In genomic region chrX:13263560-13264251, GRCh38 we compare ENCODE assay signal across 15 cellular contexts. TPM values are rescaled to one million over a fixed set of nuclear protein-coding genes. Genes with fewer than 3 reads are reported as not detected.
A peak's percentile ranks its signal among the peaks of the same experiment; 100 is the strongest.
DNase-seq lines count a peak whose midpoint lies in the region; ATAC-seq, FAIRE-seq and TF ChIP-seq lines count a peak whose summit lies in the region.
"Had no signal": no experiment of that assay in that cellular context is flagged by ENCODE, and none has a peak within 500 bp of the region (broad histone marks: within the 10 kb centered on the region; RNA-seq: fewer than 3 reads in every experiment).

No MANE protein-coding gene starts in this region.

- H3K4me3 Mint-ChIP-seq in astrocyte (ENCODE audit: unreplicated experiment): no peak overlapping the region
- H3K4me3 Mint-ChIP-seq in activated T-helper 1 cell treated with anti-CD3 and anti-CD28 coated beads, Interleukin-12 subunit alpha, Interleukin-12 subunit beta, Interleukin-2, Interleukin-4 antibody, amounts not matched to agents 30 ng/mL and 10 ng/mL and 1 ng/mL, durations not matched to agents 14 hours and 24 hours and 36 hours: no peak overlapping the region
- H3K4me3 Mint-ChIP-seq: activated naive CD4-positive, alpha-beta T cell treated with anti-CD3 and anti-CD28 coated beads for 36 hours had no signal

- no peak for TF ChIP-seq CTCF in astrocyte (IDR thresholded peaks at IDR 0.05; ENCODE audit: insufficient read depth, low read depth, low read length)
- TF ChIP-seq CTCF in prostate gland (IDR thresholded peaks at IDR 0.05): no peak

- H3K27ac Mint-ChIP-seq in astrocyte (ENCODE audit: unreplicated experiment): no peak overlapping the region
- no peak overlapping the region for H3K27ac Mint-ChIP-seq in activated T-helper 1 cell treated with anti-CD3 and anti-CD28 coated beads, Interleukin-12 subunit alpha, Interleukin-12 subunit beta, Interleukin-2, Interleukin-4 antibody, amounts not matched to agents 30 ng/mL and 10 ng/mL and 1 ng/mL, durations not matched to agents 14 hours and 24 hours and 36 hours
- H3K27ac Mint-ChIP-seq: activated naive CD4-positive, alpha-beta T cell treated with anti-CD3 and anti-CD28 coated beads for 36 hours had no signal

- no peaks in the 10 kb centered on the region for H3K9me3 Mint-ChIP-seq in astrocyte (ENCODE audit: unreplicated experiment)
- H3K9me3 Mint-ChIP-seq in activated T-helper 1 cell treated with anti-CD3 and anti-CD28 coated beads, Interleukin-12 subunit alpha, Interleukin-12 subunit beta, Interleukin-2, Interleukin-4 antibody, amounts not matched to agents 30 ng/mL and 10 ng/mL and 1 ng/mL, durations not matched to agents 14 hours and 24 hours and 36 hours: no peaks in the 10 kb centered on the region
- H3K9me3 Mint-ChIP-seq: activated naive CD4-positive, alpha-beta T cell treated with anti-CD3 and anti-CD28 coated beads for 36 hours had no signal

- no peaks in the 10 kb centered on the region for H3K27me3 Mint-ChIP-seq in astrocyte (ENCODE audit: low read depth, unreplicated experiment)
- no peaks in the 10 kb centered on the region for H3K27me3 Mint-ChIP-seq in activated T-helper 1 cell treated with anti-CD3 and anti-CD28 coated beads, Interleukin-12 subunit alpha, Interleukin-12 subunit beta, Interleukin-2, Interleukin-4 antibody, amounts not matched to agents 30 ng/mL and 10 ng/mL and 1 ng/mL, durations not matched to agents 14 hours and 24 hours and 36 hours (ENCODE audit: insufficient read depth)

- H4K20me1 ChIP-seq in astrocyte (ENCODE audit: insufficient read depth, low read length): no peaks in the 10 kb centered on the region

- H3K4me1 Mint-ChIP-seq in astrocyte (ENCODE audit: low read depth, unreplicated experiment): no peaks in the 10 kb centered on the region
- peaks cover 9% of the 10 kb centered on the region for H3K4me1 Mint-ChIP-seq in activated T-helper 1 cell treated with anti-CD3 and anti-CD28 coated beads, Interleukin-12 subunit alpha, Interleukin-12 subunit beta, Interleukin-2, Interleukin-4 antibody, amounts not matched to agents 30 ng/mL and 10 ng/mL and 1 ng/mL, durations not matched to agents 14 hours and 24 hours and 36 hours (ENCODE audit: low read depth)

- 96% methylated on average over 6 of the region's 6 CpGs for WGBS in prostate gland

- intact Hi-C loops in prostate gland (cut with DNase I): no loop called here
- intact Hi-C loops in activated T-helper 1 cell treated with anti-CD3 and anti-CD28 coated beads, Interleukin-12 subunit alpha, Interleukin-12 subunit beta, Interleukin-2, Interleukin-4 antibody, amounts not matched to agents 30 ng/mL and 10 ng/mL and 1 ng/mL, durations not matched to agents 14 hours and 24 hours and 36 hours (cut with micrococcal nuclease): no loop called here

- TF ChIP-seq POLR2A in prostate gland (IDR thresholded peaks at IDR 0.05): no peak

- H3K79me2 ChIP-seq in astrocyte (ENCODE audit: insufficient read depth, low read length): no peaks in the 10 kb centered on the region

- DNase-seq in astrocyte (ENCODE audit: low read depth) (no peak), NOMO-1 (lab: John Stamatoyannopoulos, UW; ENCODE audit: unreplicated experiment in 2 of 2) (no peak), prostate gland (ENCODE audit: low spot score) (no peak), GM03348 (ENCODE audit: low spot score) (no peak)
- DNase-seq in activated T-helper 1 cell treated with anti-CD3 and anti-CD28 coated beads, Interleukin-12 subunit alpha, Interleukin-12 subunit beta, Interleukin-2, Interleukin-4 antibody, amounts not matched to agents 30 ng/mL and 10 ng/mL and 1 ng/mL, durations not matched to agents 14 hours and 24 hours and 36 hours (ENCODE audit: low spot score): no peak
- DNase-seq: activated naive CD4-positive, alpha-beta T cell treated with anti-CD3 and anti-CD28 coated beads for 36 hours; foreskin melanocyte; NCI-H2029; stimulated activated CD4-positive, alpha-beta T cell treated with anti-CD3 and anti-CD28 coated beads, Interleukin-4, amount 100 ng/mL, for 1 hour; tibial artery had no signal

- FAIRE-seq in astrocyte (lab: Jason Lieb, UNC): peak; percentile 98

- no peak overlapping the region for H3K27ac ChIP-seq in astrocyte (ENCODE audit: low read depth, low read length)
- H3K27ac ChIP-seq in prostate gland: no peak overlapping the region
- H3K27ac ChIP-seq: coronary artery, tibial artery had no signal

- peaks cover 9% of the 10 kb centered on the region for H3K4me1 ChIP-seq in astrocyte (ENCODE audit: insufficient read depth, low read length)
- no peaks in the 10 kb centered on the region for H3K4me1 ChIP-seq in prostate gland (replicated peaks)
- H3K4me1 ChIP-seq: tibial artery had no signal

- no peak overlapping the region for H3K9ac ChIP-seq in astrocyte (ENCODE audit: low read length)

- peak; percentile 60 for ATAC-seq in GM18499 (IDR thresholded peaks at IDR 0.05; ENCODE audit: insufficient read depth, unreplicated experiment)
- ATAC-seq in GM19467 (IDR thresholded peaks at IDR 0.05; ENCODE audit: unreplicated experiment): peak; percentile 50
- ATAC-seq in HG02973 (IDR thresholded peaks at IDR 0.05; ENCODE audit: unreplicated experiment): peak; percentile 69

- no peak overlapping the region for H2AFZ ChIP-seq in astrocyte (ENCODE audit: low read depth, low read length)

- H3K4me3 ChIP-seq in astrocyte (ENCODE audit: insufficient read depth, low read depth, low read length): no peak overlapping the region
- H3K4me3 ChIP-seq in prostate gland: no peak overlapping the region
- H3K4me3 ChIP-seq: coronary artery, tibial artery had no signal

- no peaks in the 10 kb centered on the region for H3K36me3 Mint-ChIP-seq in astrocyte (ENCODE audit: low read depth, unreplicated experiment)
- H3K36me3 Mint-ChIP-seq in activated T-helper 1 cell treated with anti-CD3 and anti-CD28 coated beads, Interleukin-12 subunit alpha, Interleukin-12 subunit beta, Interleukin-2, Interleukin-4 antibody, amounts not matched to agents 30 ng/mL and 10 ng/mL and 1 ng/mL, durations not matched to agents 14 hours and 24 hours and 36 hours (ENCODE audit: low read depth): no peaks in the 10 kb centered on the region

- no peaks in the 10 kb centered on the region for H3K36me3 ChIP-seq in astrocyte (ENCODE audit: insufficient read depth, low read length)
- no peaks in the 10 kb centered on the region for H3K36me3 ChIP-seq in prostate gland
- H3K36me3 ChIP-seq: tibial artery had no signal

- no peaks in the 10 kb centered on the region for H3K9me3 ChIP-seq in astrocyte (ENCODE audit: insufficient read depth, low read depth, low read length)
- no peaks in the 10 kb centered on the region for H3K9me3 ChIP-seq in prostate gland
- H3K9me3 ChIP-seq: tibial artery had no signal

- H3K4me2 ChIP-seq in astrocyte (ENCODE audit: low read length): no peak overlapping the region

- H3K27me3 ChIP-seq in astrocyte (ENCODE audit: insufficient read depth, low read length) (no peaks in the 10 kb centered on the region), prostate gland (replicated peaks; ENCODE audit: insufficient read depth) (no peaks in the 10 kb centered on the region)
- H3K27me3 ChIP-seq: tibial artery had no signal

RNA-seq across cellular contexts. Expression of gene ATXN3L, which starts 56.1 kb away (rescaled TPM):
- not detected in 2 replicates for total RNA-seq in astrocyte
- not detected for total RNA-seq in prostate gland
- total RNA-seq in activated T-helper 1 cell treated with anti-CD3 and anti-CD28 coated beads, Interleukin-12 subunit alpha, Interleukin-12 subunit beta, Interleukin-2, Interleukin-4 antibody, amounts not matched to agents 30 ng/mL and 10 ng/mL and 1 ng/mL, durations not matched to agents 14 hours and 24 hours and 36 hours: not detected in 2 replicates
- total RNA-seq: activated naive CD4-positive, alpha-beta T cell treated with anti-CD3 and anti-CD28 coated beads for 36 hours; osteocyte had no signal
